In genomic region chr17:75979705-75980187, GRCh38 we compare ENCODE assay signal across 1 cellular context.
TF ChIP-seq lines count a peak whose summit lies in the region.

No MANE protein-coding gene starts in this region.

TF ChIP-seq in K562, 482 proteins besides CTCF, POLR2A, EP300 and RAD21:
- TF ChIP-seq, protein P1, sequence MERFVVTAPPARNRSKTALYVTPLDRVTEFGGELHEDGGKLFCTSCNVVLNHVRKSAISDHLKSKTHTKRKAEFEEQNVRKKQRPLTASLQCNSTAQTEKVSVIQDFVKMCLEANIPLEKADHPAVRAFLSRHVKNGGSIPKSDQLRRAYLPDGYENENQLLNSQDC (CRISPR knock-in tag; IDR thresholded peaks at IDR 0.05) = 0 out of 2 replicates have a peak, but pooled peaks have one; percentile 56
- peak in 2 of 3 experiments; percentile 3 to 67 for TF ChIP-seq YY1 (IDR thresholded peaks at IDR 0.05; ENCODE audit: borderline replicate concordance in 1 of 3, control insufficient read depth in 1 of 3, extremely low read depth in 1 of 3, insufficient read depth in 3 of 3, insufficient read length in 1 of 3, insufficient replicate concordance in 2 of 3, low read depth in 1 of 3, low read length in 2 of 3)
- peak; percentile 82 for TF ChIP-seq ZFX (CRISPR knock-in tag; IDR thresholded peaks at IDR 0.05)
- TF ChIP-seq GABPA (tag; conservative IDR thresholded peaks at IDR 0.05; ENCODE audit: low read depth) = peak; percentile 80
- TF ChIP-seq ZNF239 (CRISPR knock-in tag; IDR thresholded peaks at IDR 0.05) = 0 out of 2 replicates have a peak, but pooled peaks have one; percentile 2
- TF ChIP-seq ZNF23 (CRISPR knock-in tag; IDR thresholded peaks at IDR 0.05) = no peak
- TF ChIP-seq HDAC2 (IDR thresholded peaks at IDR 0.05) = 0 out of 2 replicates have a peak, but pooled peaks have one; percentile 43
- TF ChIP-seq THAP12 (CRISPR knock-in tag; IDR thresholded peaks at IDR 0.05) = peak; percentile 33; the same call in 1 of the 2 replicates
- peak; percentile 6 for TF ChIP-seq KDM5B (IDR thresholded peaks at IDR 0.05; ENCODE audit: insufficient replicate concordance, low read depth, low read length)
- TF ChIP-seq MLX (CRISPR knock-in tag; conservative IDR thresholded peaks at IDR 0.05) = peak in 1 of 2 experiments; percentile 6; a peak in 1 of 4 replicates
- peak; percentile 60 for TF ChIP-seq BRD9 (IDR thresholded peaks at IDR 0.05; ENCODE audit: low read depth, partially characterized antibody)
- no peak for TF ChIP-seq ZNF584 (CRISPR knock-in tag; IDR thresholded peaks at IDR 0.05; ENCODE audit: low read depth)
- no peak for TF ChIP-seq ZKSCAN8 (CRISPR knock-in tag; IDR thresholded peaks at IDR 0.05)
- peak; percentile 50; the same call in 1 of the 2 replicates for TF ChIP-seq ZSCAN32 (CRISPR knock-in tag; IDR thresholded peaks at IDR 0.05)
- peak; percentile 42; the same call in 1 of the 2 replicates for TF ChIP-seq EP400 (IDR thresholded peaks at IDR 0.05)
- TF ChIP-seq SRSF9 (IDR thresholded peaks at IDR 0.05; ENCODE audit: borderline replicate concordance, low read depth, low read length) = no peak
- peak; percentile 30; the same call in 1 of the 2 replicates for TF ChIP-seq SMARCA4 (IDR thresholded peaks at IDR 0.05)
- TF ChIP-seq ATF1 (CRISPR knock-in tag; IDR thresholded peaks at IDR 0.05) = no peak
- peak; percentile 60 for TF ChIP-seq ATF1 (tag; IDR thresholded peaks at IDR 0.05)
- 0 out of 2 replicates have a peak, but pooled peaks have one; percentile 9 for TF ChIP-seq ETV5 (CRISPR knock-in tag; IDR thresholded peaks at IDR 0.05; ENCODE audit: low read depth)
- peak; percentile 95 for TF ChIP-seq NFRKB (IDR thresholded peaks at IDR 0.05; ENCODE audit: low read depth)
- TF ChIP-seq TRIM25 (IDR thresholded peaks at IDR 0.05; ENCODE audit: borderline replicate concordance) = 0 out of 2 replicates have a peak, but pooled peaks have one; percentile 15
- TF ChIP-seq KAT7 (CRISPR knock-in tag; IDR thresholded peaks at IDR 0.05; ENCODE audit: borderline replicate concordance) = no peak
- 0 out of 2 replicates have a peak, but pooled peaks have one; percentile 9 for TF ChIP-seq NR2C2 (CRISPR knock-in tag; IDR thresholded peaks at IDR 0.05)
- TF ChIP-seq NR2C2 (tag; IDR thresholded peaks at IDR 0.05) = no peak; the same call in 1 of the 2 replicates
- TF ChIP-seq, protein P2, sequence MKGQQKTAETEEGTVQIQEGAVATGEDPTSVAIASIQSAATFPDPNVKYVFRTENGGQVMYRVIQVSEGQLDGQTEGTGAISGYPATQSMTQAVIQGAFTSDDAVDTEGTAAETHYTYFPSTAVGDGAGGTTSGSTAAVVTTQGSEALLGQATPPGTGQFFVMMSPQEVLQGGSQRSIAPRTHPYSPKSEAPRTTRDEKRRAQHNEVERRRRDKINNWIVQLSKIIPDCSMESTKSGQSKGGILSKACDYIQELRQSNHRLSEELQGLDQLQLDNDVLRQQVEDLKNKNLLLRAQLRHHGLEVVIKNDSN (CRISPR knock-in tag; IDR thresholded peaks at IDR 0.05) = no peak
- peak; percentile 46 for TF ChIP-seq PRDM10 (IDR thresholded peaks at IDR 0.05; ENCODE audit: partially characterized antibody)
- TF ChIP-seq, protein P3, sequence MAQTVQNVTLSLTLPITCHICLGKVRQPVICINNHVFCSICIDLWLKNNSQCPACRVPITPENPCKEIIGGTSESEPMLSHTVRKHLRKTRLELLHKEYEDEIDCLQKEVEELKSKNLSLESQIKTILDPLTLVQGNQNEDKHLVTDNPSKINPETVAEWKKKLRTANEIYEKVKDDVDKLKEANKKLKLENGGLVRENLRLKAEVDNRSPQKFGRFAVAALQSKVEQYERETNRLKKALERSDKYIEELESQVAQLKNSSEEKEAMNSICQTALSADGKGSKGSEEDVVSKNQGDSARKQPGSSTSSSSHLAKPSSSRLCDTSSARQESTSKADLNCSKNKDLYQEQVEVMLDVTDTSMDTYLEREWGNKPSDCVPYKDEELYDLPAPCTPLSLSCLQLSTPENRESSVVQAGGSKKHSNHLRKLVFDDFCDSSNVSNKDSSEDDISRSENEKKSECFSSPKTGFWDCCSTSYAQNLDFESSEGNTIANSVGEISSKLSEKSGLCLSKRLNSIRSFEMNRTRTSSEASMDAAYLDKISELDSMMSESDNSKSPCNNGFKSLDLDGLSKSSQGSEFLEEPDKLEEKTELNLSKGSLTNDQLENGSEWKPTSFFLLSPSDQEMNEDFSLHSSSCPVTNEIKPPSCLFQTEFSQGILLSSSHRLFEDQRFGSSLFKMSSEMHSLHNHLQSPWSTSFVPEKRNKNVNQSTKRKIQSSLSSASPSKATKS (CRISPR knock-in tag; IDR thresholded peaks at IDR 0.05) = no peak
- TF ChIP-seq GTF2E2 (tag; IDR thresholded peaks at IDR 0.05) = peak; percentile 85
- 0 out of 2 replicates have a peak, but pooled peaks have one; percentile 30 for TF ChIP-seq ZNF140 (CRISPR knock-in tag; IDR thresholded peaks at IDR 0.05)
- TF ChIP-seq ZNF436 (CRISPR knock-in tag; IDR thresholded peaks at IDR 0.05) = 0 out of 2 replicates have a peak, but pooled peaks have one; percentile 30
- TF ChIP-seq ZEB2 (IDR thresholded peaks at IDR 0.05) = no peak
- 0 out of 2 replicates have a peak, but pooled peaks have one; percentile 94 for TF ChIP-seq ELF4 (CRISPR knock-in tag; IDR thresholded peaks at IDR 0.05)
- 0 out of 2 replicates have a peak, but pooled peaks have one; percentile 58 for TF ChIP-seq NFATC3 (IDR thresholded peaks at IDR 0.05)
- peak in 1 of 2 experiments; percentile 3; a peak in 1 of 4 replicates for TF ChIP-seq ARNT (IDR thresholded peaks at IDR 0.05)
- no peak for TF ChIP-seq SNRNP70 (optimal IDR thresholded peaks at IDR 0.05; ENCODE audit: low read depth, low read length)
- no peak for TF ChIP-seq FOSL1 (tag; conservative IDR thresholded peaks at IDR 0.05)
- 0 out of 4 replicates have a peak, but pooled peaks of 1 of the 2 experiments have one; percentile 18 for TF ChIP-seq CSDE1 (IDR thresholded peaks at IDR 0.05)
- TF ChIP-seq CBX2 (IDR thresholded peaks at IDR 0.05; ENCODE audit: insufficient read depth, low read length, poor library complexity, severe bottlenecking) = no peak
- no peak for TF ChIP-seq MTF1 (CRISPR knock-in tag; IDR thresholded peaks at IDR 0.05; ENCODE audit: borderline replicate concordance)
- TF ChIP-seq ZNF586 (CRISPR knock-in tag; conservative IDR thresholded peaks at IDR 0.05) = no peak
- peak; percentile 65; the same call in 1 of the 2 replicates for TF ChIP-seq ZNF766 (CRISPR knock-in tag; conservative IDR thresholded peaks at IDR 0.05)
- TF ChIP-seq ATF7 (IDR thresholded peaks at IDR 0.05) = peak; percentile 35; the same call in 1 of the 2 replicates
- TF ChIP-seq, protein P4, sequence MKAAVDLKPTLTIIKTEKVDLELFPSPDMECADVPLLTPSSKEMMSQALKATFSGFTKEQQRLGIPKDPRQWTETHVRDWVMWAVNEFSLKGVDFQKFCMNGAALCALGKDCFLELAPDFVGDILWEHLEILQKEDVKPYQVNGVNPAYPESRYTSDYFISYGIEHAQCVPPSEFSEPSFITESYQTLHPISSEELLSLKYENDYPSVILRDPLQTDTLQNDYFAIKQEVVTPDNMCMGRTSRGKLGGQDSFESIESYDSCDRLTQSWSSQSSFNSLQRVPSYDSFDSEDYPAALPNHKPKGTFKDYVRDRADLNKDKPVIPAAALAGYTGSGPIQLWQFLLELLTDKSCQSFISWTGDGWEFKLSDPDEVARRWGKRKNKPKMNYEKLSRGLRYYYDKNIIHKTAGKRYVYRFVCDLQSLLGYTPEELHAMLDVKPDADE (conservative IDR thresholded peaks at IDR 0.05; ENCODE audit: control insufficient read depth, low read depth, low read length) = no peak
- TF ChIP-seq HDGF (IDR thresholded peaks at IDR 0.05) = 0 out of 2 replicates have a peak, but pooled peaks have one; percentile 59
- TF ChIP-seq TOE1 (IDR thresholded peaks at IDR 0.05; ENCODE audit: borderline replicate concordance) = no peak
- 0 out of 2 replicates have a peak, but pooled peaks have one; percentile 11 for TF ChIP-seq TOE1 (CRISPR knock-in tag; IDR thresholded peaks at IDR 0.05; ENCODE audit: borderline replicate concordance, low read depth)
- no peak for TF ChIP-seq PTTG1 (tag; IDR thresholded peaks at IDR 0.05; ENCODE audit: low read depth)
- TF ChIP-seq CHD2 (IDR thresholded peaks at IDR 0.05; ENCODE audit: low read depth, low read length) = no peak
- TF ChIP-seq BRD4 (IDR thresholded peaks at IDR 0.05) = 0 out of 2 replicates have a peak, but pooled peaks have one; percentile 45
- no peak for TF ChIP-seq MYC (IDR thresholded peaks at IDR 0.05; ENCODE audit: low read depth, low read length)
- TF ChIP-seq MYC (CRISPR knock-in tag; IDR thresholded peaks at IDR 0.05; ENCODE audit: borderline replicate concordance, low read depth) = no peak
- TF ChIP-seq ZC3H4 (CRISPR knock-in tag; IDR thresholded peaks at IDR 0.05; ENCODE audit: borderline replicate concordance) = peak; percentile 90; the same call in 1 of the 2 replicates
- TF ChIP-seq DNMT1 (IDR thresholded peaks at IDR 0.05) = no peak
- TF ChIP-seq CAMTA2 (CRISPR knock-in tag; conservative IDR thresholded peaks at IDR 0.05) = no peak
- TF ChIP-seq ERF (CRISPR knock-in tag; IDR thresholded peaks at IDR 0.05) = 0 out of 2 replicates have a peak, but pooled peaks have one; percentile 2
- no peak for TF ChIP-seq ZFP36 (IDR thresholded peaks at IDR 0.05; ENCODE audit: low read depth, low read length, partially characterized antibody)
- TF ChIP-seq ZNF707 (CRISPR knock-in tag; conservative IDR thresholded peaks at IDR 0.05) = no peak
- TF ChIP-seq ETV1 (tag; conservative IDR thresholded peaks at IDR 0.05; ENCODE audit: low read depth) = 0 out of 2 replicates have a peak, but pooled peaks have one; percentile 40
